8 cellular contexts compared by ENCODE assay signal in the genomic region with DNA sequence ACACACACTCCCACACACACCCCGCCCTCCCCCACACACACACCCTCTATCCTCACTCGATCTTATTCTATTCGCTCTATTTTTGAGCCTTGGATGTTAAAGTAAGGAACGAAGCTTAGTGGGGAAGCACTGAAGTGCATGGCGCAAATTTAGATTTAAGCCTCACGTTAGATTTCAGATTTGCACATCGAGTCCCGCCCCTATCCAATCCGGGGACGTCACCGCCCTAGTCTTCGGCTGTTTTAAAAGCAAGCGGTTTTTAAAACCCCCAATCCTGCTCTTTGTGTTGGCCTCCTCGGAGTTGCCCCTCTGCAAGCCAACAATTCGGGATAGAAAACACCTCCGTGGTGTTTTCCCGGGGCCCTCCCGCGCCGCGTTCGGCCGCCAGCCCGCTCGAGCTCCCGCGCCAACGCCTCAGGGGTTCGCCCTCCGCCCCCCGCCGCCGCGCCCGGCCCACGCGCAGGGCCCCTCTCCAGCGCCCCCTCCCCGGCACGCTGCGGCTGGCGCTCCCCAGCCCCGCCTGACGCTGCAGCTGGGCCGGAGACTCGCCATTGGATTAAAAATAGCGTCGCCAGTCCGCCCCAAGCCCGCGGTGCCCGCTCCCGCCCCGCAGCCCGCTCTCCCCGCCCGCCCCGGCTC. TPM values are rescaled to one million over a fixed set of nuclear protein-coding genes. Genes with fewer than 3 reads are reported as not detected.
DNase-seq lines count a peak whose midpoint lies in the region; ATAC-seq and TF ChIP-seq lines count a peak whose summit lies in the region.

A gene with protein sequence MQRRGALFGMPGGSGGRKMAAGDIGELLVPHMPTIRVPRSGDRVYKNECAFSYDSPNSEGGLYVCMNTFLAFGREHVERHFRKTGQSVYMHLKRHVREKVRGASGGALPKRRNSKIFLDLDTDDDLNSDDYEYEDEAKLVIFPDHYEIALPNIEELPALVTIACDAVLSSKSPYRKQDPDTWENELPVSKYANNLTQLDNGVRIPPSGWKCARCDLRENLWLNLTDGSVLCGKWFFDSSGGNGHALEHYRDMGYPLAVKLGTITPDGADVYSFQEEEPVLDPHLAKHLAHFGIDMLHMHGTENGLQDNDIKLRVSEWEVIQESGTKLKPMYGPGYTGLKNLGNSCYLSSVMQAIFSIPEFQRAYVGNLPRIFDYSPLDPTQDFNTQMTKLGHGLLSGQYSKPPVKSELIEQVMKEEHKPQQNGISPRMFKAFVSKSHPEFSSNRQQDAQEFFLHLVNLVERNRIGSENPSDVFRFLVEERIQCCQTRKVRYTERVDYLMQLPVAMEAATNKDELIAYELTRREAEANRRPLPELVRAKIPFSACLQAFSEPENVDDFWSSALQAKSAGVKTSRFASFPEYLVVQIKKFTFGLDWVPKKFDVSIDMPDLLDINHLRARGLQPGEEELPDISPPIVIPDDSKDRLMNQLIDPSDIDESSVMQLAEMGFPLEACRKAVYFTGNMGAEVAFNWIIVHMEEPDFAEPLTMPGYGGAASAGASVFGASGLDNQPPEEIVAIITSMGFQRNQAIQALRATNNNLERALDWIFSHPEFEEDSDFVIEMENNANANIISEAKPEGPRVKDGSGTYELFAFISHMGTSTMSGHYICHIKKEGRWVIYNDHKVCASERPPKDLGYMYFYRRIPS (plus strand): TSS at position 574 of the 639 bp plus-strand sequence. CDS start 186 bp downstream, outside the sequence.

- peaks cover 9% of the 10 kb centered on the region; the same call in 1 of the 2 replicates for H4K20me1 ChIP-seq in SU-DHL-6 (ENCODE audit: low read depth, low read length)

- no peaks in the 10 kb centered on the region for H3K9me2 ChIP-seq in SU-DHL-6 (replicated peaks; ENCODE audit: insufficient read depth, low read length)

- peak within 1 kb of the TSS; percentile 88 for H3K9ac ChIP-seq in SU-DHL-6 (ENCODE audit: low read length)

- H3K27me3 ChIP-seq in SU-DHL-6 (ENCODE audit: low read length) (no peaks in the 10 kb centered on the region), psoas muscle (ENCODE audit: insufficient read depth in 3 of 3, low read length in 2 of 3) (no peaks in the 10 kb centered on the region), vagina (no peaks in the 10 kb centered on the region)

- intact Hi-C loops in left ventricle myocardium superior (cut with micrococcal nuclease) (loop anchor here (10.0 kb wide), 1 partner anchor 82 kb away; no protein-coding TSS in a partner anchor), psoas muscle (cut with DNase I) (loop anchor here (2.0 kb wide), 2 partner anchors 80 to 82 kb away; no protein-coding TSS in a partner anchor), vagina (cut with DNase I) (loop anchor here (5.0 kb wide), 1 partner anchor 580 kb away; a partner anchor contains a TSS)

- peak; percentile 77 for DNase-seq in HFFc6
- peak; percentile 68 for DNase-seq in MV-4-11 (lab: John Stamatoyannopoulos, UW)
- peak in 53 of 56 donors; percentile 10 to 87 (median 70) for DNase-seq in amygdala (lab: John Stamatoyannopoulos, UW)
- DNase-seq in left ventricle myocardium superior = peak; percentile 84
- peak; percentile 69 to 86 for DNase-seq in psoas muscle
- DNase-seq in vagina (ENCODE audit: extremely low spot score in 2 of 2) = peak in 1 of 2 donors; percentile 74

- H2AFZ ChIP-seq in SU-DHL-6 (ENCODE audit: low read depth, low read length, severe bottlenecking) = peak within 1 kb of the TSS; percentile 93

- peak within 1 kb of the TSS; percentile 94 for H3K4me3 Mint-ChIP-seq in HFFc6

- WGBS in psoas muscle, 3 donors = 1% methylated on average over 44 to 58 of the region's 58 CpGs

- H3K27me3 Mint-ChIP-seq in HFFc6 (ENCODE audit: insufficient read depth) = no peaks in the 10 kb centered on the region

- peak within 1 kb of the TSS; percentile 93 for H3K4me3 ChIP-seq in SU-DHL-6 (ENCODE audit: insufficient read depth, low read length, poor library complexity, severe bottlenecking)
- H3K4me3 ChIP-seq in psoas muscle = peak within 1 kb of the TSS; percentile 91
- H3K4me3 ChIP-seq in vagina = peak within 1 kb of the TSS; percentile 69 to 76

- no peak for TF ChIP-seq POLR2A in vagina (IDR thresholded peaks at IDR 0.05)

- H3K4me1 ChIP-seq in psoas muscle (peaks cover 31% of the 10 kb centered on the region), vagina (peaks cover 11% of the 10 kb centered on the region)

- peak within 1 kb of the TSS; percentile 92 for H3K27ac Mint-ChIP-seq in HFFc6

- peaks cover 42% of the 10 kb centered on the region for H3K4me1 Mint-ChIP-seq in HFFc6 (ENCODE audit: low read depth)

- no peaks in the 10 kb centered on the region for H3K36me3 ChIP-seq in SU-DHL-6 (ENCODE audit: low read length)
- no peaks in the 10 kb centered on the region for H3K36me3 ChIP-seq in psoas muscle (ENCODE audit: insufficient read depth in 1 of 2, low read depth in 1 of 2)
- H3K36me3 ChIP-seq in vagina = no peaks in the 10 kb centered on the region

- H3K9me3 Mint-ChIP-seq in HFFc6 = no peaks in the 10 kb centered on the region

- H3K27ac ChIP-seq in SU-DHL-6 (ENCODE audit: low read depth, low read length) (peak within 1 kb of the TSS; percentile 81), psoas muscle (peak within 1 kb of the TSS; percentile 98), vagina (peak within 1 kb of the TSS; percentile 90)

- peaks cover 26% of the 10 kb centered on the region for H3F3A ChIP-seq in SU-DHL-6 (ENCODE audit: insufficient read depth)

- peak within 1 kb of the TSS; percentile 63 for H3K4me2 ChIP-seq in SU-DHL-6 (ENCODE audit: low read depth, low read length, poor library complexity, severe bottlenecking)

- peaks cover 38% of the 10 kb centered on the region for H3K79me2 ChIP-seq in SU-DHL-6 (ENCODE audit: insufficient read depth, low read length)

- H3K9me3 ChIP-seq in SU-DHL-6 (ENCODE audit: insufficient read depth, low read length) (no peaks in the 10 kb centered on the region), psoas muscle (no peaks in the 10 kb centered on the region), vagina (no peaks in the 10 kb centered on the region)

- ATAC-seq in left ventricle myocardium superior = peak; percentile 70
- peak; percentile 51 to 63 (median 62) for ATAC-seq in psoas muscle

- peaks cover 18% of the 10 kb centered on the region for H3K36me3 Mint-ChIP-seq in HFFc6 (ENCODE audit: low read depth)

- peak; percentile 8; the same call in 1 of the 2 replicates for TF ChIP-seq CTCF in GM12874 (IDR thresholded peaks at IDR 0.05; ENCODE audit: insufficient read depth, low read depth, low read length)
- peak; percentile 3; the same call in 1 of the 2 replicates for TF ChIP-seq CTCF in HFFc6 (IDR thresholded peaks at IDR 0.05)
- TF ChIP-seq CTCF in SU-DHL-6 (IDR thresholded peaks at IDR 0.05; ENCODE audit: insufficient read depth, low read length, poor library complexity, severe bottlenecking) = no peak
- peak; percentile 4 for TF ChIP-seq CTCF in psoas muscle (IDR thresholded peaks at IDR 0.05)
- TF ChIP-seq CTCF in vagina (IDR thresholded peaks at IDR 0.05) = peak in 1 of 3 experiments; percentile 5

RNA-seq across cellular contexts. Expression of the gene that starts here (rescaled TPM):
- total RNA-seq in HFFc6 (2021; fragmentation: NEBNext Ultra II Directional; extraction: Animal tissue kit (Norgen Biotek cat#: 25700)) = 10 to 100 TPM; 17.1 to 25.0 (median 21.5) TPM
- total RNA-seq in left ventricle myocardium superior = 156 TPM
- 100 to 1,000 TPM; 175 to 324 (median 269) TPM for total RNA-seq in psoas muscle
- 10 to 100 TPM; 16.1 to 96.0 (median 86.2) TPM for polyA plus RNA-seq in psoas muscle
- 11.5 TPM for total RNA-seq in vagina
